1 cellular context compared by ENCODE assay signal in the genomic region with DNA sequence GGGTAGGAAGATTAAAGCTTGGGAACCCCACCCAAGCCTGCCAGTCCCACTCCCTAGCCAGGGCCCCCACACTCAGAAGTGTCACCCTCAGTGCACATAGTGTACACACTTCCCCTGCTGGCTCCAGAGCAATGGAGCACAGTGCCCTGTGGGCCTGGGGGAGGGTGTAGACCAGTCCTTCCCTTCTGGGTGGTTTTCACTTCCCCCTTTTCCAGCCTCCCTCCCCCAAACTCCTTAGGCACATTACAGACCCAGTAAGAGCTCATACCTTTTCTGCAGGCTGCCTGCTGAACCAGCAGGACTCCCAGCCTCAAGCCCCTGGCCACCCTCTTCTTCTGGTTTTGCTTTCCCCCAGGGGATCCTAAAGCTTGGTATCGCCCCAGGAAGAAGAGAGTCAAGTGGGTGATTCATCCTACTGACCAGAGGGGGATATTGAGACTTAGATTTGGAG.
TF ChIP-seq lines count a peak whose summit lies in the region.

A gene with protein sequence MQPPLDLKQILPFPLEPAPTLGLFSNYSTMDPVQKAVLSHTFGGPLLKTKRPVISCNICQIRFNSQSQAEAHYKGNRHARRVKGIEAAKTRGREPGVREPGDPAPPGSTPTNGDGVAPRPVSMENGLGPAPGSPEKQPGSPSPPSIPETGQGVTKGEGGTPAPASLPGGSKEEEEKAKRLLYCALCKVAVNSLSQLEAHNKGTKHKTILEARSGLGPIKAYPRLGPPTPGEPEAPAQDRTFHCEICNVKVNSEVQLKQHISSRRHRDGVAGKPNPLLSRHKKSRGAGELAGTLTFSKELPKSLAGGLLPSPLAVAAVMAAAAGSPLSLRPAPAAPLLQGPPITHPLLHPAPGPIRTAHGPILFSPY (minus strand): TSS at position 143 of the 451 bp plus-strand sequence. CDS start 219 bp downstream, outside the sequence.

TF ChIP-seq in HepG2, 621 proteins besides CTCF, POLR2A, EP300 and RAD21 (continued from another document):
- TF ChIP-seq, protein P1, sequence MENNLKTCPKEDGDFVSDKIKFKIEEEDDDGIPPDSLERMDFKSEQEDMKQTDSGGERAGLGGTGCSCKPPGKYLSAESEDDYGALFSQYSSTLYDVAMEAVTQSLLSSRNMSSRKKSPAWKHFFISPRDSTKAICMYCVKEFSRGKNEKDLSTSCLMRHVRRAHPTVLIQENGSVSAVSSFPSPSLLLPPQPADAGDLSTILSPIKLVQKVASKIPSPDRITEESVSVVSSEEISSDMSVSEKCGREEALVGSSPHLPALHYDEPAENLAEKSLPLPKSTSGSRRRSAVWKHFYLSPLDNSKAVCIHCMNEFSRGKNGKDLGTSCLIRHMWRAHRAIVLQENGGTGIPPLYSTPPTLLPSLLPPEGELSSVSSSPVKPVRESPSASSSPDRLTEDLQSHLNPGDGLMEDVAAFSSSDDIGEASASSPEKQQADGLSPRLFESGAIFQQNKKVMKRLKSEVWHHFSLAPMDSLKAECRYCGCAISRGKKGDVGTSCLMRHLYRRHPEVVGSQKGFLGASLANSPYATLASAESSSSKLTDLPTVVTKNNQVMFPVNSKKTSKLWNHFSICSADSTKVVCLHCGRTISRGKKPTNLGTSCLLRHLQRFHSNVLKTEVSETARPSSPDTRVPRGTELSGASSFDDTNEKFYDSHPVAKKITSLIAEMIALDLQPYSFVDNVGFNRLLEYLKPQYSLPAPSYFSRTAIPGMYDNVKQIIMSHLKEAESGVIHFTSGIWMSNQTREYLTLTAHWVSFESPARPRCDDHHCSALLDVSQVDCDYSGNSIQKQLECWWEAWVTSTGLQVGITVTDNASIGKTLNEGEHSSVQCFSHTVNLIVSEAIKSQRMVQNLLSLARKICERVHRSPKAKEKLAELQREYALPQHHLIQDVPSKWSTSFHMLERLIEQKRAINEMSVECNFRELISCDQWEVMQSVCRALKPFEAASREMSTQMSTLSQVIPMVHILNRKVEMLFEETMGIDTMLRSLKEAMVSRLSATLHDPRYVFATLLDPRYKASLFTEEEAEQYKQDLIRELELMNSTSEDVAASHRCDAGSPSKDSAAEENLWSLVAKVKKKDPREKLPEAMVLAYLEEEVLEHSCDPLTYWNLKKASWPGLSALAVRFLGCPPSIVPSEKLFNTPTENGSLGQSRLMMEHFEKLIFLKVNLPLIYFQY (CRISPR knock-in tag; IDR thresholded peaks at IDR 0.05; ENCODE audit: borderline replicate concordance) = no peak
- TF ChIP-seq, protein P2, sequence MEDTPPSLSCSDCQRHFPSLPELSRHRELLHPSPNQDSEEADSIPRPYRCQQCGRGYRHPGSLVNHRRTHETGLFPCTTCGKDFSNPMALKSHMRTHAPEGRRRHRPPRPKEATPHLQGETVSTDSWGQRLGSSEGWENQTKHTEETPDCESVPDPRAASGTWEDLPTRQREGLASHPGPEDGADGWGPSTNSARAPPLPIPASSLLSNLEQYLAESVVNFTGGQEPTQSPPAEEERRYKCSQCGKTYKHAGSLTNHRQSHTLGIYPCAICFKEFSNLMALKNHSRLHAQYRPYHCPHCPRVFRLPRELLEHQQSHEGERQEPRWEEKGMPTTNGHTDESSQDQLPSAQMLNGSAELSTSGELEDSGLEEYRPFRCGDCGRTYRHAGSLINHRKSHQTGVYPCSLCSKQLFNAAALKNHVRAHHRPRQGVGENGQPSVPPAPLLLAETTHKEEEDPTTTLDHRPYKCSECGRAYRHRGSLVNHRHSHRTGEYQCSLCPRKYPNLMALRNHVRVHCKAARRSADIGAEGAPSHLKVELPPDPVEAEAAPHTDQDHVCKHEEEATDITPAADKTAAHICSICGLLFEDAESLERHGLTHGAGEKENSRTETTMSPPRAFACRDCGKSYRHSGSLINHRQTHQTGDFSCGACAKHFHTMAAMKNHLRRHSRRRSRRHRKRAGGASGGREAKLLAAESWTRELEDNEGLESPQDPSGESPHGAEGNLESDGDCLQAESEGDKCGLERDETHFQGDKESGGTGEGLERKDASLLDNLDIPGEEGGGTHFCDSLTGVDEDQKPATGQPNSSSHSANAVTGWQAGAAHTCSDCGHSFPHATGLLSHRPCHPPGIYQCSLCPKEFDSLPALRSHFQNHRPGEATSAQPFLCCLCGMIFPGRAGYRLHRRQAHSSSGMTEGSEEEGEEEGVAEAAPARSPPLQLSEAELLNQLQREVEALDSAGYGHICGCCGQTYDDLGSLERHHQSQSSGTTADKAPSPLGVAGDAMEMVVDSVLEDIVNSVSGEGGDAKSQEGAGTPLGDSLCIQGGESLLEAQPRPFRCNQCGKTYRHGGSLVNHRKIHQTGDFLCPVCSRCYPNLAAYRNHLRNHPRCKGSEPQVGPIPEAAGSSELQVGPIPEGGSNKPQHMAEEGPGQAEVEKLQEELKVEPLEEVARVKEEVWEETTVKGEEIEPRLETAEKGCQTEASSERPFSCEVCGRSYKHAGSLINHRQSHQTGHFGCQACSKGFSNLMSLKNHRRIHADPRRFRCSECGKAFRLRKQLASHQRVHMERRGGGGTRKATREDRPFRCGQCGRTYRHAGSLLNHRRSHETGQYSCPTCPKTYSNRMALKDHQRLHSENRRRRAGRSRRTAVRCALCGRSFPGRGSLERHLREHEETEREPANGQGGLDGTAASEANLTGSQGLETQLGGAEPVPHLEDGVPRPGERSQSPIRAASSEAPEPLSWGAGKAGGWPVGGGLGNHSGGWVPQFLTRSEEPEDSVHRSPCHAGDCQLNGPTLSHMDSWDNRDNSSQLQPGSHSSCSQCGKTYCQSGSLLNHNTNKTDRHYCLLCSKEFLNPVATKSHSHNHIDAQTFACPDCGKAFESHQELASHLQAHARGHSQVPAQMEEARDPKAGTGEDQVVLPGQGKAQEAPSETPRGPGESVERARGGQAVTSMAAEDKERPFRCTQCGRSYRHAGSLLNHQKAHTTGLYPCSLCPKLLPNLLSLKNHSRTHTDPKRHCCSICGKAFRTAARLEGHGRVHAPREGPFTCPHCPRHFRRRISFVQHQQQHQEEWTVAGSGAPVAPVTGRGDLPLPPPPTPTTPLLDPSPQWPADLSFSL (CRISPR knock-in tag; IDR thresholded peaks at IDR 0.05) = no peak
- TF ChIP-seq SMAD3 (CRISPR knock-in tag; IDR thresholded peaks at IDR 0.05) (no peak), RFX5 (IDR thresholded peaks at IDR 0.05; ENCODE audit: low read depth, low read length) (no peak), PCBP1 (IDR thresholded peaks at IDR 0.05; ENCODE audit: borderline replicate concordance, low read depth, low read length) (no peak), PAX8 (CRISPR knock-in tag; IDR thresholded peaks at IDR 0.05; ENCODE audit: borderline replicate concordance) (no peak), NFE2L2 (IDR thresholded peaks at IDR 0.05; ENCODE audit: low read length) (no peak), ZNF30 (CRISPR knock-in tag; IDR thresholded peaks at IDR 0.05) (no peak), TSC22D2 (CRISPR knock-in tag; IDR thresholded peaks at IDR 0.05; ENCODE audit: borderline replicate concordance) (no peak), ZIK1 (CRISPR knock-in tag; IDR thresholded peaks at IDR 0.05; ENCODE audit: borderline replicate concordance, low read depth) (no peak)
- TF ChIP-seq, protein P3, sequence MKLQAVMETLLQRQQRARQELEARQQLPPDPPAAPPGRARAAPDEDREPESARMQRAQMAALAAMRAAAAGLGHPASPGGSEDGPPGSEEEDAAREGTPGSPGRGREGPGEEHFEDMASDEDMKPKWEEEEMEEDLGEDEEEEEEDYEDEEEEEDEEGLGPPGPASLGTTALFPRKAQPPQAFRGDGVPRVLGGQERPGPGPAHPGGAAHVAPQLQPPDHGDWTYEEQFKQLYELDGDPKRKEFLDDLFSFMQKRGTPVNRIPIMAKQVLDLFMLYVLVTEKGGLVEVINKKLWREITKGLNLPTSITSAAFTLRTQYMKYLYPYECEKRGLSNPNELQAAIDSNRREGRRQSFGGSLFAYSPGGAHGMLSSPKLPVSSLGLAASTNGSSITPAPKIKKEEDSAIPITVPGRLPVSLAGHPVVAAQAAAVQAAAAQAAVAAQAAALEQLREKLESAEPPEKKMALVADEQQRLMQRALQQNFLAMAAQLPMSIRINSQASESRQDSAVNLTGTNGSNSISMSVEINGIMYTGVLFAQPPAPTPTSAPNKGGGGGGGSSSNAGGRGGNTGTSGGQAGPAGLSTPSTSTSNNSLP (IDR thresholded peaks at IDR 0.05; ENCODE audit: low read depth, low read length) = no peak
